Comparison of ENCODE assay signal across 1 cellular context in genomic region chr16:75120253-75120652, GRCh38.
TF ChIP-seq lines count a peak whose summit lies in the region.

No MANE protein-coding gene starts in this region.

TF ChIP-seq in H1, 55 proteins besides CTCF, POLR2A, EP300 and RAD21:
- no peak for TF ChIP-seq RXRA (IDR thresholded peaks at IDR 0.05; ENCODE audit: insufficient read depth, low read depth, low read length)
- peak; percentile 22 for TF ChIP-seq ASH2L (IDR thresholded peaks at IDR 0.05; ENCODE audit: low read length)
- no peak for TF ChIP-seq ZNF274 (IDR thresholded peaks at IDR 0.05; ENCODE audit: borderline replicate concordance, extremely low read depth, low read length)
- peak; percentile 72; the same call in 1 of the 2 replicates for TF ChIP-seq CEBPB (IDR thresholded peaks at IDR 0.05; ENCODE audit: low read depth, low read length)
- TF ChIP-seq SIRT6 (IDR thresholded peaks at IDR 0.05; ENCODE audit: low read length) = no peak
